Comparison of ENCODE assay signal across 8 cellular contexts in the genomic region with DNA sequence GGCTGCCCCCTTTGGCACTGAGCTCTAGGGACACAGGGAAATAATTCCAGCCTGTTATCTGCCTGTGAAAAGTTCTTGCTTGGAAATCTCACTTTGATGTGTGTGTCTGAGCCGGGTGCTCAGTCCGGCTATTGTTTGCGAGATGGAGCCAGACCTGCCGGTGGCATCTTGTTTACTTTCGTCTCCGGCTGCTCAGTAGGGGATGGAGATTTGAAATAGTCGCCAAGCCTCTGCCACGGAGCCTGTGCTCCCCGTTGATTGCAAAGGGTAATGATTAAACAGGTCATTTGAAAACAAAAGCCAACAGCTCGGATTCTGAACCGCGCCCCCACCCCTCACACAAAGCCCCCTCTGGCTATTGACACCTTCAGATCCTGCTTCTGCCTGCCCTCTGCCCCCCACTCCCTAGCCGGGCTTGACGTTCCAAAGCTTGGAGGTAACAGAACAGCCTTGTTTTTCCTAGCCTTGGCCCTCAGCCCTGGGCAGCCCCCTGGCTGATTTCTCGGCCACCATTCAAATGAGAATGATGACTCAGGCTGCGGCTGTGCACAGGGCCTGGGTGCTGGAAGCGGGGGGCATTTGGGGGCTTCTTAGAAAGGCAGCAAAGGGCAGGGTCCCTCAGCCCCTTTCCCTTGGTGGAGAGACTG.
DNase-seq lines count a peak whose midpoint lies in the region; ATAC-seq, FAIRE-seq and TF ChIP-seq lines count a peak whose summit lies in the region.
"Not testable (repeated sequence)": the region's sequence is repeated elsewhere in the genome, so short reads cannot be mapped to it uniquely, and the experiment has no call there.

No MANE protein-coding gene starts in this region.

- DNase-seq in A549 (ENCODE audit: low read depth in 1 of 2, low spot score in 1 of 2); GM23338 (ENCODE audit: low spot score); Panc1 (ENCODE audit: low read depth, low spot score); astrocyte of the cerebellum (ENCODE audit: low read depth); endodermal cell; kidney epithelial cell (ENCODE audit: low read depth); natural killer cell: not testable (repeated sequence)
- peak; percentile 38 for DNase-seq in sciatic nerve (ENCODE audit: low spot score)

- 0% methylated on average over 5 of the region's 17 CpGs for WGBS in A549 (ENCODE audit: missing lambda C conversion rate)
- 0% methylated on average over 5 to 6 of the region's 17 CpGs for WGBS in endodermal cell (ENCODE audit: insufficient coverage in 1 of 2, insufficient read length in 1 of 2), 2 experiments

- not testable (repeated sequence) for H3K27ac ChIP-seq in A549; GM23338 (ENCODE audit: low read depth); Panc1 (ENCODE audit: low read length); endodermal cell (ENCODE audit: low read depth, low read length)

- POLR2A ChIA-PET in A549 (lab: Yijun Ruan, JAX); Panc1 (lab: Charles Lee): not testable (repeated sequence)

- H3K79me2 ChIP-seq in GM23338 (replicated peaks; ENCODE audit: insufficient read depth): not testable (repeated sequence)

- H3K4me1 Mint-ChIP-seq in GM23338, endodermal cell, natural killer cell: not testable (repeated sequence)

- CTCF ChIA-PET in A549 (lab: Yijun Ruan, JAX); Panc1 (lab: Charles Lee): not testable (repeated sequence)

- not testable (repeated sequence) for H3K9me3 ChIP-seq in A549; Panc1 (ENCODE audit: control insufficient read depth, insufficient read depth, low read depth, low read length); endodermal cell (ENCODE audit: control insufficient read depth, low read length)

- not testable (repeated sequence) for H3K4me1 ChIP-seq in A549; GM23338 (ENCODE audit: insufficient read depth); Panc1 (ENCODE audit: control insufficient read depth, insufficient read depth, low read length); endodermal cell (ENCODE audit: control insufficient read depth, insufficient read depth, low read length)

- peak overlapping the region; percentile 69 for H3K4me2 ChIP-seq in A549
- peak overlapping the region; percentile 55; the same call in 1 of the 2 replicates for H3K4me2 ChIP-seq in GM23338

- not testable (repeated sequence) for H3K9me2 ChIP-seq in GM23338 (ENCODE audit: insufficient read depth)

- H3K9ac ChIP-seq in endodermal cell (ENCODE audit: extremely low read depth, low read length, poor library complexity, severe bottlenecking): not testable (repeated sequence)

- H4K20me1 ChIP-seq in GM23338 (replicated peaks; ENCODE audit: insufficient read depth): not testable (repeated sequence)

- not testable (repeated sequence) for H2AFZ ChIP-seq in GM23338

- H3K4me3 Mint-ChIP-seq in GM23338, endodermal cell, natural killer cell: not testable (repeated sequence)

- H3K36me3 Mint-ChIP-seq in GM23338 (ENCODE audit: low read depth); endodermal cell (ENCODE audit: low read depth); natural killer cell: not testable (repeated sequence)

- H3F3A ChIP-seq in GM23338 (replicated peaks; ENCODE audit: low read depth): not testable (repeated sequence)

- not testable (repeated sequence) for H3K4me3 ChIP-seq in A549
- H3K4me3 ChIP-seq in GM23338 (peak overlapping the region; percentile 39; the same call in 1 of the 2 replicates), Panc1 (ENCODE audit: low read depth in 2 of 2, low read length in 2 of 2) (peak overlapping the region; percentile 24 to 37), astrocyte of the cerebellum (ENCODE audit: low read depth, low read length) (peak overlapping the region; percentile 33), endodermal cell (ENCODE audit: low read length) (peak overlapping the region; percentile 72), kidney epithelial cell (ENCODE audit: low read depth, low read length) (peak overlapping the region; percentile 18)

- not testable (repeated sequence) for TF ChIP-seq RAD21 in A549 (conservative IDR thresholded peaks at IDR 0.05 in 1 of 2, IDR thresholded peaks at IDR 0.05 in 1 of 2)

- TF ChIP-seq POLR2A in A549 (IDR thresholded peaks at IDR 0.05; ENCODE audit: low read length): not testable (repeated sequence)

- FAIRE-seq in A549 (lab: Jason Lieb, UNC): not testable (repeated sequence)

- H3K27ac Mint-ChIP-seq in GM23338, endodermal cell: not testable (repeated sequence)
- H3K27ac Mint-ChIP-seq in natural killer cell: peak overlapping the region; percentile 67 to 81

- not testable (repeated sequence) for TF ChIP-seq CTCF in A549 (IDR thresholded peaks at IDR 0.05); GM23338 (conservative IDR thresholded peaks at IDR 0.05; ENCODE audit: low read depth in 2 of 2); Panc1 (IDR thresholded peaks at IDR 0.05); astrocyte of the cerebellum (IDR thresholded peaks at IDR 0.05; ENCODE audit: low read depth, low read length, missing control alignments); endodermal cell (conservative IDR thresholded peaks at IDR 0.05); kidney epithelial cell (IDR thresholded peaks at IDR 0.05; ENCODE audit: insufficient read depth, low read length, poor library complexity, severe bottlenecking); natural killer cell (IDR thresholded peaks at IDR 0.05)

- BruUV-seq in Panc1 (replicated peaks; lab: Mats Ljungman, UMichigan): TSS peak; percentile 74

- intact Hi-C loops in Panc1 (cut with micrococcal nuclease; ENCODE audit: unreplicated experiment); natural killer cell (cut with micrococcal nuclease); sciatic nerve (cut with DNase I): not testable (repeated sequence)

- H3K27me3 Mint-ChIP-seq in GM23338 (ENCODE audit: insufficient read depth, low read depth, poor library complexity); endodermal cell (ENCODE audit: insufficient read depth); natural killer cell (ENCODE audit: low read depth in 2 of 2): not testable (repeated sequence)

- peak; percentile 55 to 74 for ATAC-seq in A549
- peak; percentile 31 for ATAC-seq in GM23338
- peak; percentile 59 for ATAC-seq in Panc1
- not testable (repeated sequence) for ATAC-seq in natural killer cell, sciatic nerve

- H3K9me3 Mint-ChIP-seq in GM23338, endodermal cell, natural killer cell: not testable (repeated sequence)

- H3K36me3 ChIP-seq in GM23338 (ENCODE audit: insufficient read depth); Panc1 (ENCODE audit: control insufficient read depth, insufficient read depth, low read length); endodermal cell (ENCODE audit: control insufficient read depth, insufficient read depth, low read length); kidney epithelial cell (ENCODE audit: control insufficient read depth, insufficient read depth, low read length): not testable (repeated sequence)

- not testable (repeated sequence) for H3K27me3 ChIP-seq in GM23338 (ENCODE audit: insufficient read depth); Panc1 (ENCODE audit: control insufficient read depth, insufficient read depth, low read length); endodermal cell (ENCODE audit: control insufficient read depth, insufficient read depth, low read length, poor library complexity, severe bottlenecking); kidney epithelial cell (ENCODE audit: control insufficient read depth, insufficient read depth, low read length)

- TF ChIP-seq EP300 in A549 (IDR thresholded peaks at IDR 0.05): not testable (repeated sequence)

- in situ Hi-C loops in Panc1 (cut with HindIII; ENCODE audit: low pct_unique_long_range_greater_than_20kb, low sequenced_read_pairs); astrocyte of the cerebellum (cut with HindIII; ENCODE audit: low sequenced_read_pairs): not testable (repeated sequence)
